In the genomic region with DNA sequence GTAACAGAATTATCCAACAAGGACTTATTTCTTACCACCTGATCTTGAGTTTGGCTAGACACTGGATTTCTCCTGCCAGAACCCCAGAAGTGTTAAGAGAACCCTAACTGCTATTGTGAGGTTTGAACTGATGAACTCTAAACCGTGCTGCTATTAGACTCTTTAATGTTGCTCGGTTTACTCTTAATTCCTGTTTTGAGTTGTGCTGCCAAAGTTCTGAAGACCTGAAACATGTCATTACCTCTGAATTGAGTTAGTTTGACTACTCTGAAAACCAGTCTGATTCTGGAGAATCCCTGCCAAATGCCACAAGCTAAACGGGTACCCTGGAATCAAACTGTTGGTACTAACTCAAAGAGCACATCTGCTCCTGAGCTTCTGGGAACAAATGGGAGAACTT, we compare ENCODE assay signal across 23 cellular contexts.
"Had no signal": no experiment of that assay in that cellular context is flagged by ENCODE, and none has a peak within 500 bp of the region (broad histone marks: within the 10 kb centered on the region; RNA-seq: fewer than 3 reads in every experiment).

No MANE protein-coding gene starts in this region.

- ATAC-seq: foreskin keratinocyte; gastroesophageal sphincter; heart left ventricle; left cardiac atrium; left lung; naive thymus-derived CD8-positive, alpha-beta T cell; right lobe of liver; stimulated activated naive CD8-positive, alpha-beta T cell treated with anti-CD3 and anti-CD28 coated beads, Interleukin-15, amount 100 ng/mL, for 72 hours; upper lobe of right lung had no signal

- DNase-seq: dermis blood vessel endothelial cell; effector memory CD4-positive, alpha-beta T cell; foreskin keratinocyte; heart left ventricle; left cardiac atrium; left lung; naive thymus-derived CD8-positive, alpha-beta T cell; occipital lobe; ovary; posterior cingulate gyrus; right lobe of liver; small intestine; stimulated activated CD4-positive, alpha-beta T cell treated with anti-CD3 and anti-CD28 coated beads, Interleukin-15, amount 100 ng/mL, for 24 hours; stimulated activated CD4-positive, alpha-beta T cell treated with anti-CD3 and anti-CD28 coated beads, Interleukin-2, amount 100 ng/mL, for 48 hours; stimulated activated naive CD4-positive, alpha-beta T cell; stimulated activated naive CD8-positive, alpha-beta T cell treated with anti-CD3 and anti-CD28 coated beads, Interleukin-15, amount 100 ng/mL, for 72 hours; transverse colon; upper lobe of right lung; uterus had no signal

- H3K4me3 Mint-ChIP-seq: naive thymus-derived CD8-positive, alpha-beta T cell had no signal

- H3K9me3 ChIP-seq: esophagus muscularis mucosa, gastroesophageal sphincter, heart left ventricle, left lung, ovary, right lobe of liver, suprapubic skin, transverse colon, upper lobe of right lung, uterus had no signal

- H3K27me3 Mint-ChIP-seq: naive thymus-derived CD8-positive, alpha-beta T cell; stimulated activated naive CD8-positive, alpha-beta T cell treated with anti-CD3 and anti-CD28 coated beads, Interleukin-15, amount 100 ng/mL, for 72 hours had no signal

- FAIRE-seq: endothelial cell of umbilical vein, small intestine had no signal

- H3K9me3 Mint-ChIP-seq: naive thymus-derived CD8-positive, alpha-beta T cell; stimulated activated naive CD8-positive, alpha-beta T cell treated with anti-CD3 and anti-CD28 coated beads, Interleukin-15, amount 100 ng/mL, for 72 hours had no signal

- H3K27ac Mint-ChIP-seq: stimulated activated naive CD8-positive, alpha-beta T cell treated with anti-CD3 and anti-CD28 coated beads, Interleukin-15, amount 100 ng/mL, for 72 hours had no signal
